ENCODE assay signal across 22 cellular contexts in the genomic region with DNA sequence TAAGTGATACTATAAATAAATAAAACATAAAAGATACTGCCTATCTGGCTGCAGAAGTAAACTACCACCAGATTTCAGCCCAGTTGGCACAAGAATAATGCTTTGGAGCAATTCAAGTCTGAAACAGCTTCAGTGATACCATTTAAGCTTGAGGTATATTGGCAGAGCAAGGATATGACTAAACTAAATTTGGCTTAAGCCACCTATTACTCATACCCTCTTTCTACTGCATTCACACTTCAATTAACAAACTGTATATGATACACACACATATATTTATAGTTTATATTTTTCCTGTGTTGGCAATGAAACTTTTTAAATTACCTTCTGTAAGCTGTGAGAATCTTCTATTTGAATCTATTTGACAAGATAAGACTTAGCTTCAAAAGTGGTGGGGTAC.
DNase-seq lines count a peak whose midpoint lies in the region; ATAC-seq, FAIRE-seq and TF ChIP-seq lines count a peak whose summit lies in the region.
"Had no signal": no experiment of that assay in that cellular context is flagged by ENCODE, and none has a peak within 500 bp of the region (broad histone marks: within the 10 kb centered on the region; RNA-seq: fewer than 3 reads in every experiment).

No MANE protein-coding gene starts in this region.

- CTCF ChIA-PET in A673 (lab: Charles Lee), result no interaction called here

- H3K4me3 ChIP-seq in A673 (ENCODE audit: low read depth, low read length, poor library complexity, severe bottlenecking), result no peak overlapping the region
- H3K4me3 ChIP-seq: SJCRH30, vagina had no signal

- TF ChIP-seq CTCF in A673 (conservative IDR thresholded peaks at IDR 0.05; ENCODE audit: low read depth, low read length), result no peak

- H3K36me3 ChIP-seq in A673 (ENCODE audit: insufficient read depth, low read length, poor library complexity, severe bottlenecking), result no peaks in the 10 kb centered on the region
- H3K36me3 ChIP-seq: SJCRH30, vagina had no signal

- peak; percentile 10 for DNase-seq in A673 (ENCODE audit: low spot score)
- DNase-seq in M059J (ENCODE audit: low read depth), result peak; percentile 1
- peak; percentile 67 for DNase-seq in astrocyte of the hippocampus (ENCODE audit: low read depth, low spot score)
- DNase-seq in iris pigment epithelial cell (ENCODE audit: low read depth), result peak; percentile 54
- no peak for DNase-seq in occipital lobe (lab: John Stamatoyannopoulos, UW)
- no peak for DNase-seq in GM12892 (ENCODE audit: insufficient read length)
- no peak for DNase-seq in pons (ENCODE audit: low spot score)
- DNase-seq: activated CD4-positive, alpha-beta T cell treated with anti-CD3 and anti-CD28 coated beads, Interleukin-2, amount 50 U/mL, for 48 hours; activated naive CD4-positive, alpha-beta T cell; activated T-cell treated with anti-CD3 and anti-CD28 coated beads, Interleukin-2, amount 50 U/mL, for 1 hour; amygdala; CD4-positive, alpha-beta T cell; DMS153; effector memory CD8-positive, alpha-beta T cell; NCI-H1092 treated with DMSO at 0.1 percent for 48 hours; NCI-H2081; NCI-H526; SJCRH30 had no signal

- intact Hi-C loops in A673 (cut with micrococcal nuclease; ENCODE audit: unreplicated experiment), result no loop called here

- POLR2A ChIA-PET in A673 (lab: Charles Lee; ENCODE audit: low non-redundant PET), result no interaction called here

- TF ChIP-seq POLR2A in GM12892 (IDR thresholded peaks at IDR 0.05; ENCODE audit: low read depth, low read length), result no peak

- H3K9me3 ChIP-seq in A673 (ENCODE audit: low read depth, low read length, poor library complexity, severe bottlenecking), result no peaks in the 10 kb centered on the region
- H3K9me3 ChIP-seq: SJCRH30, vagina had no signal

- no peaks in the 10 kb centered on the region for H3K27me3 ChIP-seq in A673 (replicated peaks; ENCODE audit: insufficient read depth, low read depth, low read length, poor library complexity)
- H3K27me3 ChIP-seq: SJCRH30, vagina had no signal

- ATAC-seq in GM19467 (IDR thresholded peaks at IDR 0.05; ENCODE audit: unreplicated experiment), result no peak
- ATAC-seq: effector memory CD8-positive, alpha-beta T cell; left lobe of liver had no signal

- no peaks in the 10 kb centered on the region for H3K4me1 ChIP-seq in A673 (ENCODE audit: insufficient read depth, low read length, poor library complexity, severe bottlenecking)
- H3K4me1 ChIP-seq: SJCRH30, vagina had no signal

- BruUV-seq in A673 (replicated peaks; lab: Mats Ljungman, UMichigan), result no TSS peak

- H3K27ac ChIP-seq in A673 (ENCODE audit: low read depth, low read length, poor library complexity, severe bottlenecking), result no peak overlapping the region
- H3K27ac ChIP-seq: KMS-11, SJCRH30, vagina had no signal

- FAIRE-seq in GM12892 (lab: Jason Lieb, UNC), result no peak

Comparison
In these comparisons a context has a peak if more than half of its experiments do, and no peak if none do; other contexts are left out.
1. DNase-seq: peak in A673 (single experiment), M059J (single experiment), astrocyte of the hippocampus (single experiment) and iris pigment epithelial cell (single experiment); none in occipital lobe (single experiment), GM12892 (single experiment) and pons (single experiment).